20 cellular contexts compared by ENCODE assay signal in genomic region chr10:132283604-132284382, GRCh38. TPM values are rescaled to one million over a fixed set of nuclear protein-coding genes. Genes with fewer than 3 reads are reported as not detected.
DNase-seq lines count a peak whose midpoint lies in the region; ATAC-seq and TF ChIP-seq lines count a peak whose summit lies in the region.
"Had no signal": no experiment of that assay in that cellular context is flagged by ENCODE, and none has a peak within 500 bp of the region (broad histone marks: within the 10 kb centered on the region; RNA-seq: fewer than 3 reads in every experiment).

No MANE protein-coding gene starts in this region.

- H3K4me3 ChIP-seq in left ventricle myocardium inferior (no peak overlapping the region), testis (no peak overlapping the region), BE2C (ENCODE audit: low read depth, low read length) (no peak overlapping the region)
- H3K4me3 ChIP-seq: A549, PC-9 had no signal

- peaks cover 26% of the 10 kb centered on the region for H3K27me3 ChIP-seq in left ventricle myocardium inferior (ENCODE audit: low read depth)
- H3K27me3 ChIP-seq in testis = no peaks in the 10 kb centered on the region
- H3K27me3 ChIP-seq in BE2C = no peaks in the 10 kb centered on the region

- H3K4me1 ChIP-seq in left ventricle myocardium inferior = peaks cover 4% of the 10 kb centered on the region
- H3K4me1 ChIP-seq in testis = peaks cover 3% of the 10 kb centered on the region
- H3K4me1 ChIP-seq in BE2C = no peaks in the 10 kb centered on the region
- H3K4me1 ChIP-seq: A549 had no signal

- H3K9me3 Mint-ChIP-seq in glutamatergic neuron (ENCODE audit: unreplicated experiment) = peaks cover 23% of the 10 kb centered on the region
- H3K9me3 Mint-ChIP-seq: CD4-positive, CD25-positive, alpha-beta regulatory T cell had no signal

- peak overlapping the region; percentile 68 for H3K27ac Mint-ChIP-seq in glutamatergic neuron (ENCODE audit: unreplicated experiment)
- H3K27ac Mint-ChIP-seq: CD4-positive, CD25-positive, alpha-beta regulatory T cell had no signal

- TF ChIP-seq CTCF in left ventricle myocardium inferior (IDR thresholded peaks at IDR 0.05; ENCODE audit: borderline replicate concordance) (no peak), glutamatergic neuron (IDR thresholded peaks at IDR 0.05; ENCODE audit: partially characterized antibody, unreplicated experiment) (no peak), testis (IDR thresholded peaks at IDR 0.05) (no peak), GM20000 (IDR thresholded peaks at IDR 0.05; ENCODE audit: extremely low read depth, missing control alignments) (no peak), BE2C (IDR thresholded peaks at IDR 0.05; ENCODE audit: low read depth, low read length) (no peak)

- H3K36me3 Mint-ChIP-seq in glutamatergic neuron (ENCODE audit: unreplicated experiment) = peaks cover 9% of the 10 kb centered on the region
- H3K36me3 Mint-ChIP-seq: CD4-positive, CD25-positive, alpha-beta regulatory T cell had no signal

- H3K36me3 ChIP-seq in left ventricle myocardium inferior (no peaks in the 10 kb centered on the region), testis (ENCODE audit: low read depth, missing control alignments) (no peaks in the 10 kb centered on the region), BE2C (no peaks in the 10 kb centered on the region)

- H3K9me3 ChIP-seq in left ventricle myocardium inferior (replicated peaks) = peaks cover 12% of the 10 kb centered on the region
- H3K9me3 ChIP-seq in testis = no peaks in the 10 kb centered on the region
- H3K9me3 ChIP-seq in BE2C = no peaks in the 10 kb centered on the region

- intact Hi-C loops in left ventricle myocardium superior (cut with micrococcal nuclease) = no loop called here
- intact Hi-C loops in left ventricle myocardium inferior (cut with micrococcal nuclease) = no loop called here
- intact Hi-C loops in testis (cut with DNase I; ENCODE audit: low total_unique reads) = no loop called here

- no peak overlapping the region for H3K27ac ChIP-seq in left ventricle myocardium inferior (replicated peaks)
- H3K27ac ChIP-seq in testis = no peak overlapping the region
- H3K27ac ChIP-seq: A549, PC-9 had no signal

- no peak overlapping the region for H3K4me3 Mint-ChIP-seq in glutamatergic neuron (ENCODE audit: unreplicated experiment)
- H3K4me3 Mint-ChIP-seq: CD4-positive, CD25-positive, alpha-beta regulatory T cell had no signal

- WGBS in testis, 2 donors = 27 to 74% methylated on average over 14 to 15 of the region's 24 CpGs

- H3K4me1 Mint-ChIP-seq in glutamatergic neuron (ENCODE audit: low read depth, unreplicated experiment) = peaks cover 30% of the 10 kb centered on the region

- DNase-seq in left ventricle myocardium superior = peak; percentile 18
- DNase-seq in left ventricle myocardium inferior = no peak
- peak; percentile 50 for DNase-seq in glutamatergic neuron
- DNase-seq in occipital lobe (lab: John Stamatoyannopoulos, UW) = peak; percentile 58
- peak; percentile 22 for DNase-seq in testis
- no peak for DNase-seq in GM20000 (ENCODE audit: low spot score)
- no peak for DNase-seq in activated naive CD4-positive, alpha-beta T cell (lab: John Stamatoyannopoulos, UW)
- DNase-seq in BE2C = no peak
- DNase-seq: Calu3; CD4-positive, CD25-positive, alpha-beta regulatory T cell; GF-D8; HCEC 1CT; MM.1S; NCI-H1105; NCI-H187; NCI-H774; PC-9 had no signal

- H3K27me3 Mint-ChIP-seq in glutamatergic neuron (ENCODE audit: unreplicated experiment) = peaks cover 12% of the 10 kb centered on the region

- no peak for TF ChIP-seq POLR2A in testis (IDR thresholded peaks at IDR 0.05)

- no peak for ATAC-seq in left ventricle myocardium superior
- ATAC-seq: Right ventricle myocardium inferior, SK-N-SH treated with all-trans-retinoic acid at 6 μM for 48 hours had no signal

RNA-seq across cellular contexts. Expression of gene STK32C, which starts 24.0 kb away (rescaled TPM):
- 4.9 TPM for total RNA-seq in left ventricle myocardium superior
- 4.4 TPM for total RNA-seq in left ventricle myocardium inferior
- total RNA-seq in glutamatergic neuron (ENCODE audit: unreplicated experiment) = 69.2 TPM
- 21.5 TPM for total RNA-seq in occipital lobe
- total RNA-seq in testis = 10 to 100 TPM; 33.9 to 34.2 TPM
- 49.0 TPM for polyA plus RNA-seq in testis (ENCODE audit: insufficient read depth, low read depth, low replicate concordance)
- 18.2 TPM for polyA plus RNA-seq in BE2C (2012; ENCODE audit: insufficient read depth, insufficient read length, low read depth)

RNA-seq across cellular contexts. Expression of gene LRRC27, which starts 48.2 kb away (rescaled TPM):
- total RNA-seq in left ventricle myocardium superior = 3.2 TPM
- 3.8 TPM for total RNA-seq in left ventricle myocardium inferior
- 13.8 TPM for total RNA-seq in glutamatergic neuron (ENCODE audit: unreplicated experiment)
- total RNA-seq in occipital lobe = 22.8 TPM
- total RNA-seq in testis = 100 to 1,000 TPM in 1 of 2 donors, 10 to 100 TPM in 1; 49.4 to 110 TPM
- 164 TPM for polyA plus RNA-seq in testis (ENCODE audit: insufficient read depth, low read depth, low replicate concordance)
- 5.0 TPM for polyA plus RNA-seq in BE2C (2012; ENCODE audit: insufficient read depth, insufficient read length, low read depth)

Comparison
In these comparisons a context has a peak if more than half of its experiments do, and no peak if none do; other contexts are left out.
1. DNase-seq: peak in left ventricle myocardium superior (single experiment), glutamatergic neuron (single experiment), occipital lobe (single experiment) and testis (single experiment); none in left ventricle myocardium inferior (single experiment), GM20000 (single experiment), activated naive CD4-positive, alpha-beta T cell (0 of 4) and BE2C (single experiment).